Comparison of ENCODE assay signal across 10 cellular contexts in the genomic region with DNA sequence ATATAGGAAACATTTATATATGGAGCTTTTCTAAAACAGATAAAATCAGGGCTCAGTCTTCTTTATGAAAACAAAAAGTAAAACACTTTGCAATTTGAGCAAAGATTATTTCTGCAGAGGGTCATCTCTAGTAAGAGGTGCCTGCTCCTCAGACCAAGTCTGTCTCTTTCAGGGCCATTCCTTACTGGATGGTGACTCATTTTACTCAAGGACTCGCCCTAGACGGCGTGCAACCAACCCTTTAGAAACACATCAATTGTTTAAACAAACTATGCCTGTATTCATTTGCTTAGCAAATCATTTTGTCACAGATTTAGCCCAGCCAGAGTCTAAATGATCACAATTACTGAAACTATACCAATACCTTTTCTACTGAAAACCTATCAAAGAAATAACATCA.
A peak's percentile ranks its signal among the peaks of the same experiment; 100 is the strongest.
DNase-seq lines count a peak whose midpoint lies in the region; ATAC-seq, FAIRE-seq and TF ChIP-seq lines count a peak whose summit lies in the region.
"Had no signal": no experiment of that assay in that cellular context is flagged by ENCODE, and none has a peak within 500 bp of the region (broad histone marks: within the 10 kb centered on the region; RNA-seq: fewer than 3 reads in every experiment).

No MANE protein-coding gene starts in this region.

- no peaks in the 10 kb centered on the region for H3K36me3 ChIP-seq in adipocyte (ENCODE audit: control insufficient read depth, insufficient read depth, low read length, severe bottlenecking)

- peaks cover 58% of the 10 kb centered on the region for H3K4me1 Mint-ChIP-seq in CD4-positive, alpha-beta T cell (ENCODE audit: low read depth)

- peak overlapping the region; percentile 79 for H3K4me3 Mint-ChIP-seq in CD4-positive, alpha-beta T cell

- POLR2A ChIA-PET in CD4-positive, alpha-beta T cell (lab: Charles Lee), result interaction anchor here (1.0 to 6.4 kb wide), 10 partner anchors 16 to 131 kb away, joined by 3 to 62 read pairs (median 6); no protein-coding TSS in a partner anchor

- no peak for TF ChIP-seq CTCF in CD4-positive, alpha-beta T cell (IDR thresholded peaks at IDR 0.05)

- H3K36me3 Mint-ChIP-seq in CD4-positive, alpha-beta T cell (ENCODE audit: low read depth), result no peaks in the 10 kb centered on the region

- no peaks in the 10 kb centered on the region for H3K9me3 ChIP-seq in CD4-positive, alpha-beta T cell (ENCODE audit: control insufficient read depth, low read length)
- no peaks in the 10 kb centered on the region for H3K9me3 ChIP-seq in adipocyte (ENCODE audit: control insufficient read depth, low read length)

- no peak for DNase-seq in CD4-positive, alpha-beta T cell
- peak; percentile 77 for DNase-seq in adipocyte (ENCODE audit: low read depth)
- DNase-seq in HPDE6-E6E7 (ENCODE audit: extremely low spot score), result no peak
- DNase-seq in iPS-NIHi11 (ENCODE audit: low spot score), result no peak
- DNase-seq: NCI-H69 had no signal

- H3K4me1 ChIP-seq in adipocyte (ENCODE audit: control insufficient read depth, insufficient read depth, low read length), result peaks cover 5% of the 10 kb centered on the region

- H3K9ac ChIP-seq in adipocyte (ENCODE audit: low read length), result no peak overlapping the region

- peak overlapping the region; percentile 86 for H3K27ac Mint-ChIP-seq in CD4-positive, alpha-beta T cell

- peak overlapping the region; percentile 44 for H3K27ac ChIP-seq in CD4-positive, alpha-beta T cell (ENCODE audit: low read depth, low read length)

- H3K4me3 ChIP-seq in adipocyte (ENCODE audit: low read length), result no peak overlapping the region

- CTCF ChIA-PET in CD4-positive, alpha-beta T cell (lab: Charles Lee), result interaction anchor here (1.0 to 3.9 kb wide), 5 partner anchors 13 to 195 kb away, joined by 3 to 17 read pairs (median 6); no protein-coding TSS in a partner anchor

- peak; percentile 98 for FAIRE-seq in islet of Langerhans (lab: Jason Lieb, UNC)
- FAIRE-seq: keratinocyte had no signal

- ATAC-seq in CD4-positive, alpha-beta T cell (ENCODE audit: poor library complexity), result no peak
- ATAC-seq in GM18498 (IDR thresholded peaks at IDR 0.05; ENCODE audit: unreplicated experiment) (peak; percentile 45), HG03571 (IDR thresholded peaks at IDR 0.05; ENCODE audit: unreplicated experiment) (no peak), HG03520 (IDR thresholded peaks at IDR 0.05; ENCODE audit: unreplicated experiment) (no peak)

- intact Hi-C loops in CD4-positive, alpha-beta T cell (cut with DNase I, micrococcal nuclease), result loop anchor here (2.0 to 5.0 kb wide), 3 partner anchors 121 to 129 kb away; no protein-coding TSS in a partner anchor

- no peaks in the 10 kb centered on the region for H3K27me3 ChIP-seq in CD4-positive, alpha-beta T cell (ENCODE audit: control insufficient read depth, insufficient read depth, low read length)
- no peaks in the 10 kb centered on the region for H3K27me3 ChIP-seq in adipocyte (replicated peaks; ENCODE audit: control insufficient read depth, insufficient read depth, low read length)

- H3K27me3 Mint-ChIP-seq in CD4-positive, alpha-beta T cell, result no peaks in the 10 kb centered on the region

- no peaks in the 10 kb centered on the region for H3K9me3 Mint-ChIP-seq in CD4-positive, alpha-beta T cell
